In genomic region chr4:95529941-95530340, GRCh38 we compare ENCODE assay signal across 27 cellular contexts. TPM values are rescaled to one million over a fixed set of nuclear protein-coding genes. Genes with fewer than 3 reads are reported as not detected.
"Had no signal": no experiment of that assay in that cellular context is flagged by ENCODE, and none has a peak within 500 bp of the region (broad histone marks: within the 10 kb centered on the region; RNA-seq: fewer than 3 reads in every experiment).

No MANE protein-coding gene starts in this region.

- H3K27me3 ChIP-seq: adrenal gland, brain microvascular endothelial cell had no signal

- H3K4me1 Mint-ChIP-seq: activated CD4-positive, alpha-beta T cell treated with anti-CD3 and anti-CD28 coated beads for 36 hours; central memory CD8-positive, alpha-beta T cell had no signal

- H3K36me3 Mint-ChIP-seq: activated CD4-positive, alpha-beta memory T cell treated with anti-CD3 and anti-CD28 coated beads for 36 hours; activated naive CD4-positive, alpha-beta T cell treated with anti-CD3 and anti-CD28 coated beads, Interleukin-2, amount 50 U/mL, for 72 hours had no signal

- ATAC-seq: activated CD4-positive, alpha-beta T cell treated with anti-CD3 and anti-CD28 coated beads for 36 hours; activated naive CD4-positive, alpha-beta T cell treated with anti-CD3 and anti-CD28 coated beads, Interleukin-2, amount 50 U/mL, for 72 hours; activated T-cell treated with anti-CD3 and anti-CD28 coated beads, Interleukin-2, amount 50 U/mL, for 4 hours; Panc1 had no signal

- H3K27ac ChIP-seq: adrenal gland, brain microvascular endothelial cell had no signal

- H3K4me3 Mint-ChIP-seq: activated CD4-positive, alpha-beta memory T cell treated with anti-CD3 and anti-CD28 coated beads for 36 hours; activated CD4-positive, alpha-beta T cell treated with anti-CD3 and anti-CD28 coated beads for 36 hours; activated CD4-positive, alpha-beta T cell treated with anti-CD3 and anti-CD28 coated beads, Interleukin-2, amount 10 ng/mL, durations not matched to agents 7 days and 5 days; activated naive CD4-positive, alpha-beta T cell treated with anti-CD3 and anti-CD28 coated beads for 36 hours; activated T-cell treated with anti-CD3 and anti-CD28 coated beads, Interleukin-2, amount 50 U/mL, for 4 hours; activated T-helper 1 cell treated with anti-CD3 and anti-CD28 coated beads, Interleukin-12 subunit alpha, Interleukin-12 subunit beta, Interleukin-2, Interleukin-4 antibody, amounts not matched to agents 30 ng/mL and 10 ng/mL and 1 ng/mL, durations not matched to agents 14 hours and 24 hours and 36 hours; central memory CD8-positive, alpha-beta T cell had no signal

- H3K36me3 ChIP-seq: adrenal gland, brain microvascular endothelial cell had no signal

- H3K27me3 Mint-ChIP-seq: activated CD4-positive, alpha-beta memory T cell treated with anti-CD3 and anti-CD28 coated beads for 36 hours; activated CD4-positive, alpha-beta T cell treated with anti-CD3 and anti-CD28 coated beads for 36 hours; central memory CD8-positive, alpha-beta T cell had no signal

- H3K9me3 Mint-ChIP-seq: activated CD4-positive, alpha-beta memory T cell treated with anti-CD3 and anti-CD28 coated beads for 36 hours; activated CD4-positive, alpha-beta T cell treated with anti-CD3 and anti-CD28 coated beads, Interleukin-2, amount 10 ng/mL, durations not matched to agents 7 days and 5 days; activated naive CD4-positive, alpha-beta T cell treated with anti-CD3 and anti-CD28 coated beads for 36 hours; activated naive CD4-positive, alpha-beta T cell treated with anti-CD3 and anti-CD28 coated beads, Interleukin-2, amount 50 U/mL, for 72 hours; activated T-cell treated with anti-CD3 and anti-CD28 coated beads, Interleukin-2, amount 50 U/mL, for 4 hours; activated T-helper 1 cell treated with anti-CD3 and anti-CD28 coated beads, Interleukin-12 subunit alpha, Interleukin-12 subunit beta, Interleukin-2, Interleukin-4 antibody, amounts not matched to agents 30 ng/mL and 10 ng/mL and 1 ng/mL, durations not matched to agents 14 hours and 24 hours and 36 hours had no signal

- H3K27ac Mint-ChIP-seq: activated CD4-positive, alpha-beta memory T cell treated with anti-CD3 and anti-CD28 coated beads for 36 hours; activated CD4-positive, alpha-beta T cell treated with anti-CD3 and anti-CD28 coated beads for 36 hours; activated CD4-positive, alpha-beta T cell treated with anti-CD3 and anti-CD28 coated beads, Interleukin-2, amount 10 ng/mL, durations not matched to agents 7 days and 5 days; activated naive CD4-positive, alpha-beta T cell treated with anti-CD3 and anti-CD28 coated beads for 36 hours; activated naive CD4-positive, alpha-beta T cell treated with anti-CD3 and anti-CD28 coated beads, Interleukin-2, amount 50 U/mL, for 72 hours; activated T-helper 1 cell treated with anti-CD3 and anti-CD28 coated beads, Interleukin-12 subunit alpha, Interleukin-12 subunit beta, Interleukin-2, Interleukin-4 antibody, amounts not matched to agents 30 ng/mL and 10 ng/mL and 1 ng/mL, durations not matched to agents 14 hours and 24 hours and 36 hours had no signal

- H3K9me3 ChIP-seq: adrenal gland had no signal

- H3K4me3 ChIP-seq: adrenal gland had no signal

- DNase-seq: activated CD4-positive, alpha-beta memory T cell treated with anti-CD3 and anti-CD28 coated beads for 36 hours; activated CD4-positive, alpha-beta T cell treated with anti-CD3 and anti-CD28 coated beads for 36 hours; activated CD4-positive, alpha-beta T cell treated with anti-CD3 and anti-CD28 coated beads, Interleukin-2, amount 10 ng/mL, durations not matched to agents 7 days and 5 days; activated CD8-positive, alpha-beta memory T cell treated with anti-CD3 and anti-CD28 coated beads, Interleukin-2, amount 50 U/mL, for 4 hours; activated gamma-delta T cell treated with Interleukin-2 at 50 U/mL for 16 hours; activated naive CD4-positive, alpha-beta T cell treated with anti-CD3 and anti-CD28 coated beads for 36 hours; activated T-cell treated with anti-CD3 and anti-CD28 coated beads for 4 hours; activated T-cell treated with anti-CD3 and anti-CD28 coated beads, Interleukin-2, amount 50 U/mL, for 4 hours; adrenal gland; brain microvascular endothelial cell; Kasumi-1; KBM-7; MM.1S; MV-4-11; NCI-H1092; NCI-H1436 treated with DMSO at 0.1 percent for 48 hours; NCI-H1694 treated with DMSO at 0.1 percent for 48 hours; NCI-H2029; NCI-H345; NCI-H524 treated with DMSO at 0.1 percent for 48 hours; SHP77 treated with DMSO at 0.1 percent for 48 hours had no signal

RNA-seq across cellular contexts. Expression of gene UNC5C, which starts 18.8 kb away (rescaled TPM):
- total RNA-seq: activated CD4-positive, alpha-beta memory T cell treated with anti-CD3 and anti-CD28 coated beads for 36 hours; activated CD4-positive, alpha-beta T cell treated with anti-CD3 and anti-CD28 coated beads, Interleukin-2, amount 10 ng/mL, durations not matched to agents 7 days and 5 days; activated naive CD4-positive, alpha-beta T cell treated with anti-CD3 and anti-CD28 coated beads for 36 hours; activated naive CD4-positive, alpha-beta T cell treated with anti-CD3 and anti-CD28 coated beads, Interleukin-2, amount 50 U/mL, for 72 hours; activated T-helper 1 cell treated with anti-CD3 and anti-CD28 coated beads, Interleukin-12 subunit alpha, Interleukin-12 subunit beta, Interleukin-2, Interleukin-4 antibody, amounts not matched to agents 30 ng/mL and 10 ng/mL and 1 ng/mL, durations not matched to agents 14 hours and 24 hours and 36 hours; T-helper 1 cell treated with Interleukin-12 subunit alpha and Interleukin-12 subunit beta and Interleukin-4 antibody, amounts not matched to agents 30 ng/mL and 1 ng/mL, for 36 hours; T-helper 2 cell treated with Interferon-gamma antibody and Interleukin-4, amounts not matched to agents 100 ng/mL and 5 ng/mL, for 36 hours had no signal
